Comparison of ENCODE assay signal across 8 cellular contexts in the genomic region with DNA sequence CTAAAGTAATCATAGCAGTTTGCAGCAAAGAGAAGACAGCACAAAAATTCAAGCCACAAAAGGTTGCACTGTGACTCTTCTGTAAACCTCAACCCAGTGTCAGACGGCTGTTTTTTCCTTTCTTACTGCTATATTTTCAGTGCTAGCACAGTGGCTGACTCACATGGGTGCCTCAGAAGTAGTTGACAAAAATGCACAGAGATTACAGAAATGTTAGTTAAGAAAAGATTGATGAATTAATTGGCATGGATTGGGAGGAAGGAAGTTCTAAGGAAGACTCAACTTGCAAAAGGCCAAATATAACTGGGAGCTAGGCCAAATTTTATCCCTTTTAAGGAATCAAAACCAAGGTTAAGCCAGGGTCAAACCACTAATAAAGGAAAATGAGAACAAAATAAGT. TPM values are rescaled to one million over a fixed set of nuclear protein-coding genes. Genes with fewer than 3 reads are reported as not detected.
DNase-seq lines count a peak whose midpoint lies in the region; ATAC-seq, FAIRE-seq and TF ChIP-seq lines count a peak whose summit lies in the region.

No MANE protein-coding gene starts in this region.

- ATAC-seq in HG03097 (IDR thresholded peaks at IDR 0.05; ENCODE audit: low FRiP score, unreplicated experiment) (peak; percentile 74), psoas muscle (no peak)

- no peak for TF ChIP-seq CTCF in psoas muscle (IDR thresholded peaks at IDR 0.05)
- no peak for TF ChIP-seq CTCF in endodermal cell (conservative IDR thresholded peaks at IDR 0.05)

- H3K4me3 Mint-ChIP-seq in endodermal cell: no peak overlapping the region

- WGBS in psoas muscle, 3 donors: 47 to 65% (median 51%) methylated on average over 1 of the region's 1 CpG
- 88 to 89% methylated on average over 1 of the region's 1 CpG for WGBS in endodermal cell (ENCODE audit: insufficient coverage in 1 of 2, insufficient read length in 1 of 2), 2 experiments

- DNase-seq in GM18507 (ENCODE audit: extremely low spot score, insufficient read length, low read depth): no peak
- peak; percentile 66 for DNase-seq in activated effector memory CD4-positive, alpha-beta T cell treated with anti-CD3 and anti-CD28 coated beads, Interleukin-2, amount 50 U/mL, for 16 hours
- no peak for DNase-seq in psoas muscle
- DNase-seq in GM19239 (ENCODE audit: insufficient read length, low spot score): no peak
- DNase-seq in iPS-NIHi7 (ENCODE audit: extremely low spot score): no peak
- DNase-seq in LoVo (ENCODE audit: low spot score): no peak
- DNase-seq in endodermal cell: no peak

- H3K9me3 ChIP-seq in psoas muscle (no peaks in the 10 kb centered on the region), endodermal cell (ENCODE audit: control insufficient read depth, low read length) (no peaks in the 10 kb centered on the region)

- H3K9me3 Mint-ChIP-seq in endodermal cell: no peaks in the 10 kb centered on the region

- H3K27me3 Mint-ChIP-seq in endodermal cell (ENCODE audit: insufficient read depth): no peaks in the 10 kb centered on the region

- H3K4me1 Mint-ChIP-seq in endodermal cell: no peaks in the 10 kb centered on the region

- peak; percentile 66 for FAIRE-seq in GM18507 (lab: Jason Lieb, UNC)
- FAIRE-seq in GM19239 (lab: Jason Lieb, UNC): no peak

- no peaks in the 10 kb centered on the region for H3K36me3 Mint-ChIP-seq in endodermal cell (ENCODE audit: low read depth)

- no peak overlapping the region for H3K9ac ChIP-seq in endodermal cell (ENCODE audit: extremely low read depth, low read length, poor library complexity, severe bottlenecking)

- no peaks in the 10 kb centered on the region for H3K27me3 ChIP-seq in psoas muscle (ENCODE audit: insufficient read depth in 3 of 3, low read length in 2 of 3)
- H3K27me3 ChIP-seq in endodermal cell (ENCODE audit: control insufficient read depth, insufficient read depth, low read length, poor library complexity, severe bottlenecking): no peaks in the 10 kb centered on the region

- no peaks in the 10 kb centered on the region for H3K36me3 ChIP-seq in psoas muscle (ENCODE audit: insufficient read depth in 1 of 2, low read depth in 1 of 2)
- no peaks in the 10 kb centered on the region for H3K36me3 ChIP-seq in endodermal cell (ENCODE audit: control insufficient read depth, insufficient read depth, low read length)

- no peak overlapping the region for H3K27ac Mint-ChIP-seq in endodermal cell

- peak overlapping the region; percentile 2 for H3K27ac ChIP-seq in psoas muscle
- H3K27ac ChIP-seq in endodermal cell (ENCODE audit: low read depth, low read length): no peak overlapping the region

- H3K4me3 ChIP-seq in psoas muscle (no peak overlapping the region), endodermal cell (ENCODE audit: low read length) (no peak overlapping the region)

- intact Hi-C loops in psoas muscle (cut with DNase I): no loop called here

- H3K4me1 ChIP-seq in psoas muscle (peaks cover 5% of the 10 kb centered on the region), endodermal cell (ENCODE audit: control insufficient read depth, insufficient read depth, low read length) (no peaks in the 10 kb centered on the region)

RNA-seq across cellular contexts. Expression of gene ITGA1, which starts 43.7 kb away (rescaled TPM):
- total RNA-seq in psoas muscle (10 to 100 TPM; 13.0 to 29.3 (median 17.4) TPM), endodermal cell (1 to 10 TPM in 1 of 2 donors, under 1 TPM in 1; 0.33 to 3.5 TPM)
- 1 to 10 TPM; 3.4 to 3.7 (median 3.5) TPM for polyA plus RNA-seq in psoas muscle
- 2.6 TPM for polyA plus RNA-seq in endodermal cell (2013, experiment 1 of 2)
- polyA plus RNA-seq in endodermal cell (2013, experiment 2 of 2): 3.4 TPM

RNA-seq across cellular contexts. Expression of gene PELO, which starts 43.7 kb away (rescaled TPM):
- 10 to 100 TPM; 24.8 to 30.1 (median 25.3) TPM for total RNA-seq in psoas muscle
- polyA plus RNA-seq in psoas muscle: 10 to 100 TPM; 13.1 to 26.7 (median 26.6) TPM
- 10 to 100 TPM; 10.2 to 14.9 TPM for total RNA-seq in endodermal cell
- 10.6 TPM for polyA plus RNA-seq in endodermal cell (2013, experiment 1 of 2)
- 9.8 TPM for polyA plus RNA-seq in endodermal cell (2013, experiment 2 of 2)
